Comparison of ENCODE assay signal across 8 cellular contexts in the genomic region with DNA sequence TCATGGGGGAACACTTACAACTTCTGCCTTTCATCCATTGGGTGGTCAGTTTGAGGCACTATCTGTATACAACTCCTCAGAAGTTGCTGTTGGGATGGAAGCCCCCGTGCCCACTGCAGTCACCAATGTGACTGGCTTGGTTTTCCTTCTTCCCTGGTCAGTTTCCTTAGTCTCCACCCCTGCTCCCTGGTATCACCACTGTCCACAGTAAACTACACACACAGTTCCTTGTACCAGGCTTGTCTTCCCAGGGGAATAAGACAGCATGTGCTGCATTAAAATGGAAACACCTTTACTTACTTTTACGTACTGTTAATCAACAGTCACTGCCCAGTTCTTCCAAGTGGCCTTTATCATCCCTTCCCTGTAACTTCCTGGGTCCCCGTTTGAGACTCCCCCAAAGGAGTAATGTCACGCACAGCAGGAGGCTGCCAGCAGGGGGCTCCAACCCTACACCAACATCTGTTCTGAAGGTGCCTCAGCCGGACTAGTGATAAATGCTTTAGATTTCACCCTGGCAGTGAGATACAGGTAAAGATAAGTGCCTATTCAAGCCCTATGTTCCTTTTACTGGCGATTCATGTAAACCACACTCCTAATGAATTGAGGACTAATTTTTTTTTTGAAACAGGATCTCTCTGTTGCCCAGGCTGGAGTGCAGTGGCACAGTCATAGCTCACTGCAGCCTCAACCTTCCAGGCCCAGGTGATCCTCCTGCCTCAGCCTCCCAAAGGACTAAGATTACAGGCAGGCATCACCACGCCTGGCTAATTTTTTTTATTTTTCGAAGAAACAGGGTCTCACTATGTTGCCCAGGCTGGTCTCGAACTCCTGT. TPM values are rescaled to one million over a fixed set of nuclear protein-coding genes. Genes with fewer than 3 reads are reported as not detected.
A peak's percentile ranks its signal among the peaks of the same experiment; 100 is the strongest.
DNase-seq lines count a peak whose midpoint lies in the region; ATAC-seq, FAIRE-seq and TF ChIP-seq lines count a peak whose summit lies in the region.

No MANE protein-coding gene starts in this region.

- no peak for TF ChIP-seq POLR2A in ovary (IDR thresholded peaks at IDR 0.05)

- no peaks in the 10 kb centered on the region for H3K36me3 Mint-ChIP-seq in activated T-helper 1 cell treated with anti-CD3 and anti-CD28 coated beads, Interleukin-12 subunit alpha, Interleukin-12 subunit beta, Interleukin-2, Interleukin-4 antibody, amounts not matched to agents 30 ng/mL and 10 ng/mL and 1 ng/mL, durations not matched to agents 14 hours and 24 hours and 36 hours (ENCODE audit: low read depth)

- no peaks in the 10 kb centered on the region for H3K9me3 ChIP-seq in ovary
- H3K9me3 ChIP-seq in tibial artery, result no peaks in the 10 kb centered on the region

- H3K27ac Mint-ChIP-seq in activated T-helper 1 cell treated with anti-CD3 and anti-CD28 coated beads, Interleukin-12 subunit alpha, Interleukin-12 subunit beta, Interleukin-2, Interleukin-4 antibody, amounts not matched to agents 30 ng/mL and 10 ng/mL and 1 ng/mL, durations not matched to agents 14 hours and 24 hours and 36 hours, result no peak overlapping the region

- H3K4me1 ChIP-seq in ovary (ENCODE audit: insufficient read depth) (no peaks in the 10 kb centered on the region), tibial artery (no peaks in the 10 kb centered on the region)

- DNase-seq in COLO668 (lab: John Stamatoyannopoulos, UW; ENCODE audit: unreplicated experiment) (peak; percentile 59), HCEC 1CT (peak; percentile 64), RCC 7860 (ENCODE audit: low spot score) (peak; percentile 54), fibroblast of villous mesenchyme (ENCODE audit: low read depth) (peak; percentile 51), ovary (peak; percentile 35 to 65 (median 36)), tibial artery (peak; percentile 66 to 68)
- DNase-seq in activated T-helper 1 cell treated with anti-CD3 and anti-CD28 coated beads, Interleukin-12 subunit alpha, Interleukin-12 subunit beta, Interleukin-2, Interleukin-4 antibody, amounts not matched to agents 30 ng/mL and 10 ng/mL and 1 ng/mL, durations not matched to agents 14 hours and 24 hours and 36 hours (ENCODE audit: low spot score), result peak; percentile 42

- H3K27me3 ChIP-seq in ovary (no peaks in the 10 kb centered on the region), tibial artery (peaks cover 0 to 5% of the 10 kb centered on the region in 2 donors)

- H3K4me3 ChIP-seq in fibroblast of villous mesenchyme (ENCODE audit: low read depth, low read length) (no peak overlapping the region), ovary (no peak overlapping the region), tibial artery (no peak overlapping the region)

- no peak overlapping the region for H3K27ac ChIP-seq in ovary
- H3K27ac ChIP-seq in tibial artery, result no peak overlapping the region

- H3K27me3 Mint-ChIP-seq in activated T-helper 1 cell treated with anti-CD3 and anti-CD28 coated beads, Interleukin-12 subunit alpha, Interleukin-12 subunit beta, Interleukin-2, Interleukin-4 antibody, amounts not matched to agents 30 ng/mL and 10 ng/mL and 1 ng/mL, durations not matched to agents 14 hours and 24 hours and 36 hours (ENCODE audit: insufficient read depth), result peaks cover 7% of the 10 kb centered on the region

- 47 to 55% (median 51%) methylated on average over 9 of the region's 9 CpGs for WGBS in ovary, 3 donors

- no peak for FAIRE-seq in RCC 7860 (lab: Jason Lieb, UNC)

- intact Hi-C loops in activated T-helper 1 cell treated with anti-CD3 and anti-CD28 coated beads, Interleukin-12 subunit alpha, Interleukin-12 subunit beta, Interleukin-2, Interleukin-4 antibody, amounts not matched to agents 30 ng/mL and 10 ng/mL and 1 ng/mL, durations not matched to agents 14 hours and 24 hours and 36 hours (cut with micrococcal nuclease), result loop anchor here (1.0 to 10.0 kb wide), 4 partner anchors 65 to 449 kb away; no protein-coding TSS in a partner anchor
- intact Hi-C loops in ovary (cut with DNase I) (no loop called here), tibial artery (cut with DNase I; ENCODE audit: low total_unique reads) (no loop called here)

- TF ChIP-seq CTCF in fibroblast of villous mesenchyme (IDR thresholded peaks at IDR 0.05; ENCODE audit: insufficient read depth, low read depth, low read length) (peak; percentile 89), ovary (IDR thresholded peaks at IDR 0.05) (peak in 1 of 3 donors; percentile 31), tibial artery (IDR thresholded peaks at IDR 0.05) (peak; percentile 67 to 72)

- no peak overlapping the region for H3K4me3 Mint-ChIP-seq in activated T-helper 1 cell treated with anti-CD3 and anti-CD28 coated beads, Interleukin-12 subunit alpha, Interleukin-12 subunit beta, Interleukin-2, Interleukin-4 antibody, amounts not matched to agents 30 ng/mL and 10 ng/mL and 1 ng/mL, durations not matched to agents 14 hours and 24 hours and 36 hours

- TF ChIP-seq EP300 in ovary (IDR thresholded peaks at IDR 0.05), result no peak

- no peaks in the 10 kb centered on the region for H3K9me3 Mint-ChIP-seq in activated T-helper 1 cell treated with anti-CD3 and anti-CD28 coated beads, Interleukin-12 subunit alpha, Interleukin-12 subunit beta, Interleukin-2, Interleukin-4 antibody, amounts not matched to agents 30 ng/mL and 10 ng/mL and 1 ng/mL, durations not matched to agents 14 hours and 24 hours and 36 hours

- H3K36me3 ChIP-seq in ovary (no peaks in the 10 kb centered on the region), tibial artery (no peaks in the 10 kb centered on the region)

- no peak for ATAC-seq in HG03025 (IDR thresholded peaks at IDR 0.05; ENCODE audit: low FRiP score, unreplicated experiment)

- peaks cover 6% of the 10 kb centered on the region for H3K4me1 Mint-ChIP-seq in activated T-helper 1 cell treated with anti-CD3 and anti-CD28 coated beads, Interleukin-12 subunit alpha, Interleukin-12 subunit beta, Interleukin-2, Interleukin-4 antibody, amounts not matched to agents 30 ng/mL and 10 ng/mL and 1 ng/mL, durations not matched to agents 14 hours and 24 hours and 36 hours (ENCODE audit: low read depth)

RNA-seq across cellular contexts. Expression of gene PIK3AP1, which starts 45.3 kb away (rescaled TPM):
- total RNA-seq in activated T-helper 1 cell treated with anti-CD3 and anti-CD28 coated beads, Interleukin-12 subunit alpha, Interleukin-12 subunit beta, Interleukin-2, Interleukin-4 antibody, amounts not matched to agents 30 ng/mL and 10 ng/mL and 1 ng/mL, durations not matched to agents 14 hours and 24 hours and 36 hours, result 8.2 and 9.9 TPM in 2 replicates
- total RNA-seq in fibroblast of villous mesenchyme (under 0.01 TPM in 1 of 2 replicates, not detected in the other), ovary (10 to 100 TPM in 2 of 7 donors, 1 to 10 TPM in 5; 4.6 to 14.2 (median 7.8) TPM)
- polyA plus RNA-seq in ovary, result 1 to 10 TPM; 2.5 to 9.9 TPM
